ENCODE assay signal across 8 cellular contexts in genomic region chr10:79244841-79245504, GRCh38.
DNase-seq lines count a peak whose midpoint lies in the region; ATAC-seq and TF ChIP-seq lines count a peak whose summit lies in the region.

No MANE protein-coding gene starts in this region.

- no peaks in the 10 kb centered on the region for H3K9me3 ChIP-seq in fibroblast of lung (ENCODE audit: control insufficient read depth, insufficient read depth, low read depth, low read length)
- H3K9me3 ChIP-seq in suprapubic skin, result no peaks in the 10 kb centered on the region

- ATAC-seq in GM18498 (IDR thresholded peaks at IDR 0.05; ENCODE audit: unreplicated experiment) (peak; percentile 38), GM21528 (IDR thresholded peaks at IDR 0.05; ENCODE audit: low FRiP score, unreplicated experiment) (peak; percentile 34), HG03521 (IDR thresholded peaks at IDR 0.05; ENCODE audit: unreplicated experiment) (no peak)

- H3K36me3 ChIP-seq in fibroblast of lung (ENCODE audit: control insufficient read depth, insufficient read depth, low read length) (peaks cover 4% of the 10 kb centered on the region), suprapubic skin (no peaks in the 10 kb centered on the region)

- TF ChIP-seq CTCF in fibroblast of lung (conservative IDR thresholded peaks at IDR 0.05 in 1 of 2, IDR thresholded peaks at IDR 0.05 in 1 of 2; ENCODE audit: low read depth in 1 of 2, low read length in 2 of 2) (no peak), suprapubic skin (IDR thresholded peaks at IDR 0.05) (no peak)

- H3K79me2 ChIP-seq in fibroblast of lung (ENCODE audit: control insufficient read depth, insufficient read depth, low read length), result peaks cover 53% of the 10 kb centered on the region

- H3K27me3 ChIP-seq in fibroblast of lung (ENCODE audit: control insufficient read depth, insufficient read depth, low read length) (no peaks in the 10 kb centered on the region), suprapubic skin (no peaks in the 10 kb centered on the region)

- DNase-seq in NOMO-1 (lab: John Stamatoyannopoulos, UW; ENCODE audit: unreplicated experiment in 2 of 2), result peak; percentile 29 to 48
- peak in 1 of 2 donors; percentile 64 for DNase-seq in fibroblast of lung (ENCODE audit: low read depth in 2 of 2)
- no peak for DNase-seq in suprapubic skin (ENCODE audit: low spot score in 2 of 2)
- no peak for DNase-seq in DMS114 treated with DMSO at 0.1 percent for 48 hours (lab: John Stamatoyannopoulos, UW; ENCODE audit: unreplicated experiment)
- no peak for DNase-seq in HuH-7.5 (ENCODE audit: low spot score)

- H3K4me3 ChIP-seq in fibroblast of lung (replicated peaks in 1 of 4; ENCODE audit: control extremely low read depth in 1 of 4, insufficient read depth in 1 of 4, low read depth in 3 of 4, low read length in 4 of 4), result no peak overlapping the region
- peak overlapping the region; percentile 68 for H3K4me3 ChIP-seq in suprapubic skin

- TF ChIP-seq EP300 in suprapubic skin (IDR thresholded peaks at IDR 0.05), result no peak

- WGBS in suprapubic skin, result 85% methylated on average over 15 of the region's 15 CpGs

- no peaks in the 10 kb centered on the region for H4K20me1 ChIP-seq in fibroblast of lung (ENCODE audit: control insufficient read depth, extremely low read depth, insufficient read depth, low read length)

- H3K4me1 ChIP-seq in fibroblast of lung (ENCODE audit: control insufficient read depth, extremely low read depth, insufficient read depth, low read length) (peaks cover 34% of the 10 kb centered on the region), suprapubic skin (peaks cover 95% of the 10 kb centered on the region)

- H3K9ac ChIP-seq in fibroblast of lung (ENCODE audit: insufficient read depth, low read length), result no peak overlapping the region

- no peak overlapping the region for H2AFZ ChIP-seq in fibroblast of lung (ENCODE audit: low read length)

- H3K27ac ChIP-seq in fibroblast of lung (ENCODE audit: insufficient read depth, low read length), result peak overlapping the region; percentile 31
- H3K27ac ChIP-seq in suprapubic skin, result peak overlapping the region; percentile 83

- H3K4me2 ChIP-seq in fibroblast of lung (ENCODE audit: extremely low read depth, insufficient read depth, low read length), result peak overlapping the region; percentile 18

- no peak for TF ChIP-seq POLR2A in suprapubic skin (IDR thresholded peaks at IDR 0.05)

Comparison
In these comparisons a context has a peak if more than half of its experiments do, and no peak if none do; other contexts are left out.
1. DNase-seq: peak in NOMO-1 (2 of 2); none in suprapubic skin (0 of 2), DMS114 treated with DMSO at 0.1 percent for 48 hours (single experiment) and HuH-7.5 (single experiment).